In genomic region chr7:133081119-133081604, GRCh38 we compare ENCODE assay signal across 8 cellular contexts. TPM values are rescaled to one million over a fixed set of nuclear protein-coding genes. Genes with fewer than 3 reads are reported as not detected.
DNase-seq lines count a peak whose midpoint lies in the region; ATAC-seq and TF ChIP-seq lines count a peak whose summit lies in the region.

No MANE protein-coding gene starts in this region.

- peaks cover 14% of the 10 kb centered on the region for H3K36me3 Mint-ChIP-seq in activated T-helper 2 cell treated with anti-CD3 and anti-CD28 coated beads, Interferon-gamma antibody, Interleukin-2, Interleukin-4, amounts not matched to agents 10 μg/mL and 5 μg/mL and 100 μg/mL, durations not matched to agents 14 hours and 24 hours and 36 hours (ENCODE audit: low read depth)

- H3K9ac ChIP-seq in HUES6 (ENCODE audit: low read length), result peak overlapping the region; percentile 98

- intact Hi-C loops in activated T-helper 2 cell treated with anti-CD3 and anti-CD28 coated beads, Interferon-gamma antibody, Interleukin-2, Interleukin-4, amounts not matched to agents 10 μg/mL and 5 μg/mL and 100 μg/mL, durations not matched to agents 14 hours and 24 hours and 36 hours (cut with micrococcal nuclease), result loop anchor here (5.0 to 10.0 kb wide), 2 partner anchors 426 to 1566 kb away; partner anchors contain the start of gene BPGM
- intact Hi-C loops in left ventricle myocardium superior (cut with micrococcal nuclease), result no loop called here
- intact Hi-C loops in gastrocnemius medialis (cut with DNase I; ENCODE audit: low total_unique reads), result no loop called here

- H3K4me3 ChIP-seq in AG10803 (ENCODE audit: low read length) (peak overlapping the region; percentile 91), HUES6 (ENCODE audit: low read depth, low read length) (peak overlapping the region; percentile 99), gastrocnemius medialis (peak overlapping the region; percentile 70 to 99 (median 92))

- DNase-seq in AG10803 (ENCODE audit: low read depth), result no peak
- no peak for DNase-seq in activated T-helper 2 cell treated with anti-CD3 and anti-CD28 coated beads, Interferon-gamma antibody, Interleukin-2, Interleukin-4, amounts not matched to agents 10 μg/mL and 5 μg/mL and 100 μg/mL, durations not matched to agents 14 hours and 24 hours and 36 hours (ENCODE audit: low spot score)
- no peak for DNase-seq in left ventricle myocardium superior
- DNase-seq in gastrocnemius medialis, result peak in 1 of 2 donors; percentile 48
- DNase-seq in NCI-H1048 (lab: John Stamatoyannopoulos, UW), result no peak

- H3K36me3 ChIP-seq in HUES6 (ENCODE audit: control insufficient read depth, insufficient read depth, low read length) (no peaks in the 10 kb centered on the region), gastrocnemius medialis (no peaks in the 10 kb centered on the region)

- TF ChIP-seq POLR2A in gastrocnemius medialis (IDR thresholded peaks at IDR 0.05), result no peak

- in situ Hi-C loops in gastrocnemius medialis (cut with MboI; ENCODE audit: low sequenced_read_pairs in 4 of 4), result loop anchor here in 1 of 4 donors (10.0 kb wide), 1 partner anchor 174 kb away; the partner anchor contains the start of gene EXOC4

- peaks cover 4% of the 10 kb centered on the region for H3K27me3 Mint-ChIP-seq in activated T-helper 2 cell treated with anti-CD3 and anti-CD28 coated beads, Interferon-gamma antibody, Interleukin-2, Interleukin-4, amounts not matched to agents 10 μg/mL and 5 μg/mL and 100 μg/mL, durations not matched to agents 14 hours and 24 hours and 36 hours (ENCODE audit: low read depth)

- peak overlapping the region; percentile 91 for H3K27ac Mint-ChIP-seq in activated T-helper 2 cell treated with anti-CD3 and anti-CD28 coated beads, Interferon-gamma antibody, Interleukin-2, Interleukin-4, amounts not matched to agents 10 μg/mL and 5 μg/mL and 100 μg/mL, durations not matched to agents 14 hours and 24 hours and 36 hours

- TF ChIP-seq CTCF in AG10803 (conservative IDR thresholded peaks at IDR 0.05; ENCODE audit: low read length) (no peak), gastrocnemius medialis (IDR thresholded peaks at IDR 0.05 in 4 of 5, conservative IDR thresholded peaks at IDR 0.05 in 1 of 5) (no peak)

- H3K4me3 Mint-ChIP-seq in activated T-helper 2 cell treated with anti-CD3 and anti-CD28 coated beads, Interferon-gamma antibody, Interleukin-2, Interleukin-4, amounts not matched to agents 10 μg/mL and 5 μg/mL and 100 μg/mL, durations not matched to agents 14 hours and 24 hours and 36 hours (ENCODE audit: low read depth), result peak overlapping the region; percentile 93

- ATAC-seq in left ventricle myocardium superior (peak; percentile 63), gastrocnemius medialis (peak in 1 of 2 donors; percentile 38), HG03025 (IDR thresholded peaks at IDR 0.05; ENCODE audit: low FRiP score, unreplicated experiment) (no peak), GM19035 (IDR thresholded peaks at IDR 0.05; ENCODE audit: unreplicated experiment) (no peak)

- peaks cover 22% of the 10 kb centered on the region for H3K4me1 Mint-ChIP-seq in activated T-helper 2 cell treated with anti-CD3 and anti-CD28 coated beads, Interferon-gamma antibody, Interleukin-2, Interleukin-4, amounts not matched to agents 10 μg/mL and 5 μg/mL and 100 μg/mL, durations not matched to agents 14 hours and 24 hours and 36 hours (ENCODE audit: low read depth)

- H3K4me1 ChIP-seq in HUES6 (ENCODE audit: control insufficient read depth, insufficient read depth, low read length) (peaks cover 27% of the 10 kb centered on the region), gastrocnemius medialis (peaks cover 38 to 49% of the 10 kb centered on the region in 2 donors)

- no peaks in the 10 kb centered on the region for H3K27me3 ChIP-seq in HUES6 (ENCODE audit: control insufficient read depth, insufficient read depth, low read length)
- H3K27me3 ChIP-seq in gastrocnemius medialis, result no peaks in the 10 kb centered on the region

- H3K27ac ChIP-seq in HUES6 (ENCODE audit: low read depth, low read length) (peak overlapping the region; percentile 94; the same call in 1 of the 2 replicates), gastrocnemius medialis (peak overlapping the region; percentile 91 to 93 (median 92))

- H3K9me3 ChIP-seq in HUES6 (ENCODE audit: control insufficient read depth, insufficient read depth, low read depth, low read length) (no peaks in the 10 kb centered on the region), gastrocnemius medialis (no peaks in the 10 kb centered on the region)

- no peaks in the 10 kb centered on the region for H3K9me3 Mint-ChIP-seq in activated T-helper 2 cell treated with anti-CD3 and anti-CD28 coated beads, Interferon-gamma antibody, Interleukin-2, Interleukin-4, amounts not matched to agents 10 μg/mL and 5 μg/mL and 100 μg/mL, durations not matched to agents 14 hours and 24 hours and 36 hours

RNA-seq across cellular contexts. Expression of gene CHCHD3, which starts 0.7 kb away (rescaled TPM):
- 67.0 and 69.3 TPM in 2 replicates for total RNA-seq in activated T-helper 2 cell treated with anti-CD3 and anti-CD28 coated beads, Interferon-gamma antibody, Interleukin-2, Interleukin-4, amounts not matched to agents 10 μg/mL and 5 μg/mL and 100 μg/mL, durations not matched to agents 14 hours and 24 hours and 36 hours
- total RNA-seq in left ventricle myocardium superior (204 TPM), gastrocnemius medialis (100 to 1,000 TPM; 110 to 177 (median 131) TPM)
